In the genomic region with DNA sequence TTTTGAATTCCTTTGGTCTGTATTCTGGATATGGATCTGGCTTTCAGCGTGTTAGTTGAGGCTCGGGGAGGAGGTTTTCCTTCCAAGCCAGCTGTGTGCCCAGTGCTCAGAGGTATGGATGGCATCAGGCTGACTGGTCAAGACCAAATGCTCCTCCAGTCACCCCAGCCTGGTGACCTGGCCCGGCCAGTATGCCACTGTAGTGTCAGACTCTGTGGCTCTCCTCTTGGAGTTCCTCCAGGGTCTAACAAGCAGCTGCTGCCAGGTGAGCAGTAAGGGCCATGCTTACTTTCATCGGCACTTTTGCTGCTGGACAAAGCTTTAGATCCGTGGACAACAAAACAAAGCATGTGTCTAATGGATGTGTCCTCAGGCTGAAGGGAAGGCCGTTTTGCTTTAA, we compare ENCODE assay signal across 1 cellular context.
TF ChIP-seq lines count a peak whose summit lies in the region.

No MANE protein-coding gene starts in this region.

TF ChIP-seq in endothelial cell of umbilical vein, 7 proteins besides CTCF, POLR2A, EP300 and RAD21:
- no peak for TF ChIP-seq GATA2 (IDR thresholded peaks at IDR 0.05; ENCODE audit: insufficient read depth, insufficient read length, low read depth, low read length)
- no peak for TF ChIP-seq JUN (IDR thresholded peaks at IDR 0.05; ENCODE audit: borderline replicate concordance, insufficient read depth, insufficient read length, low read depth)
- TF ChIP-seq FOS (IDR thresholded peaks at IDR 0.05; ENCODE audit: borderline replicate concordance, insufficient read depth, low read length) = no peak
